In the genomic region with DNA sequence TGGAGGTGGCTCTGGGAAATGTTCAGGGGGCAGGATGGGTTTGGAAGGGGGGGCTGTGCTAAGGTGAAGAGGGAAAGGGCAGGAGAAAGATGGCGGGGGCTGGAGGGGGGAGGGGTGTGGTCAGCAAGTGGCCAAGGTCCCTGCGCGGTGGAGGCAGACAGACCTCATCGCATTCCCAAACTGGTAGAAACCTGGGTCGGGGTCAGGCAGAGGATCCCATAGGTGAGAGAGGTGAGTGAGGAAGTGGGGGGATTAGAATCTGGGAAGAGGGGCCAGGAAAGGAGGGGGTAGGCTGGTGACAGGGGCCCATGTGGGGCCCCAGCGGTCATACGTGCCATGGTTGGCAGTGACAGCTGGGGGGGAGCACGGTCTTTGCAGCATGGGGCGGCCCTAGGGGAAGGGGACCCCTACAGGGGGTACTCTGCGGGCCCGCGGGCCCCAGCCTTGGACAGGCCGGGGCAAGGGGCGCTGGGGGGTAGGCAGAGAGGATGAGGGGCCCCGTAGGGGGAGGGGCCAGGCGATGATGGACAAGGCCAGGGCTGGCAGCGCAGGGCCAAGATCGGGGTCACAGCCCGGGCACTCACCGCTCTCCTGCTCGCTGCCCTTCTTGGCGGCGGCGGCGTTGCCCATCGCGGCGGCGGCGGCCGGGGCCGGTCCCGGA, we compare ENCODE assay signal across 8 cellular contexts. TPM values are rescaled to one million over a fixed set of nuclear protein-coding genes. Genes with fewer than 3 reads are reported as not detected.
A peak's percentile ranks its signal among the peaks of the same experiment; 100 is the strongest.
DNase-seq lines count a peak whose midpoint lies in the region; ATAC-seq and TF ChIP-seq lines count a peak whose summit lies in the region.

No MANE protein-coding gene starts in this region.

- H3K27ac ChIP-seq in 22Rv1 (peak overlapping the region; percentile 92), OCI-LY7 (ENCODE audit: low read depth, low read length, poor library complexity, severe bottlenecking) (no peak overlapping the region), mesodermal cell (ENCODE audit: low read depth, low read length, severe bottlenecking) (no peak overlapping the region), urinary bladder (ENCODE audit: low read depth) (no peak overlapping the region)

- H3K27me3 Mint-ChIP-seq in chondrocyte (ENCODE audit: low read depth), result no peaks in the 10 kb centered on the region

- 1% methylated on average over 31 to 33 of the region's 33 CpGs for WGBS in mesodermal cell (ENCODE audit: insufficient coverage in 2 of 2), 2 experiments
- WGBS in urinary bladder, result under 1% methylated on average over 33 of the region's 33 CpGs

- H3K36me3 ChIP-seq in OCI-LY7 (ENCODE audit: insufficient read depth, low read length) (peaks cover 13% of the 10 kb centered on the region), mesodermal cell (ENCODE audit: control insufficient read depth, insufficient read depth, low read length) (peaks cover 14% of the 10 kb centered on the region), urinary bladder (ENCODE audit: insufficient read depth) (no peaks in the 10 kb centered on the region)

- H3K79me2 ChIP-seq in OCI-LY7 (ENCODE audit: insufficient read depth, low read depth, low read length), result no peaks in the 10 kb centered on the region; the same call in 1 of the 2 replicates

- H3K27ac Mint-ChIP-seq in chondrocyte (ENCODE audit: unreplicated experiment), result peak overlapping the region; percentile 63

- no peak overlapping the region for H2AFZ ChIP-seq in OCI-LY7 (ENCODE audit: low read length)

- DNase-seq in OCI-LY7 (ENCODE audit: low spot score) (peak; percentile 40), chondrocyte (ENCODE audit: low spot score) (peak; percentile 89)
- no peak for DNase-seq in effector CD4-positive, alpha-beta T cell

- POLR2A ChIA-PET in OCI-LY7 (lab: Charles Lee), result interaction anchor here (0.7 kb wide), 1 partner anchor 303 kb away, joined by 3 read pairs; no protein-coding TSS in a partner anchor

- no peaks in the 10 kb centered on the region for H4K20me1 ChIP-seq in OCI-LY7 (ENCODE audit: insufficient read depth, low read length)

- H3K4me1 Mint-ChIP-seq in chondrocyte (ENCODE audit: low read depth), result peaks cover 45% of the 10 kb centered on the region

- CTCF ChIA-PET in OCI-LY7 (lab: Charles Lee; ENCODE audit: unreplicated experiment), result interaction anchor here (1.2 kb wide), 1 partner anchor 11 kb away, joined by 5 read pairs; no protein-coding TSS in a partner anchor

- H3K4me1 ChIP-seq in OCI-LY7 (ENCODE audit: insufficient read depth, low read length, poor library complexity, severe bottlenecking), result peaks cover 31% of the 10 kb centered on the region
- peaks cover 41% of the 10 kb centered on the region for H3K4me1 ChIP-seq in mesodermal cell (ENCODE audit: control insufficient read depth, insufficient read depth, low read length, poor library complexity, severe bottlenecking)
- no peaks in the 10 kb centered on the region for H3K4me1 ChIP-seq in urinary bladder (ENCODE audit: insufficient read depth)

- TF ChIP-seq CTCF in 22Rv1 (IDR thresholded peaks at IDR 0.05), result no peak
- no peak for TF ChIP-seq CTCF in OCI-LY7 (conservative IDR thresholded peaks at IDR 0.05; ENCODE audit: low read length)
- no peak for TF ChIP-seq CTCF in chondrocyte (IDR thresholded peaks at IDR 0.05)

- intact Hi-C loops in OCI-LY7 (cut with micrococcal nuclease; ENCODE audit: unreplicated experiment), result loop anchor here (1.0 kb wide), 1 partner anchor 19 kb away; a partner anchor contains a TSS

- no peaks in the 10 kb centered on the region for H3K36me3 Mint-ChIP-seq in chondrocyte (ENCODE audit: low read depth)

- H3K4me3 ChIP-seq in OCI-LY7 (ENCODE audit: low read depth, low read length, poor library complexity, severe bottlenecking) (peak overlapping the region; percentile 94), mesodermal cell (ENCODE audit: extremely low read depth, insufficient read depth, low read length, poor library complexity, severe bottlenecking) (peak overlapping the region; percentile 94), urinary bladder (ENCODE audit: low read depth, low read length) (peak overlapping the region; percentile 94)

- H3K9me3 ChIP-seq in OCI-LY7 (ENCODE audit: low read length) (no peaks in the 10 kb centered on the region), mesodermal cell (ENCODE audit: control insufficient read depth, low read length) (no peaks in the 10 kb centered on the region)

- peak overlapping the region; percentile 90 for H3K4me3 Mint-ChIP-seq in chondrocyte (ENCODE audit: unreplicated experiment)

- H3K9me2 ChIP-seq in OCI-LY7 (ENCODE audit: insufficient read depth, low read length), result no peaks in the 10 kb centered on the region

- H3K9me3 Mint-ChIP-seq in chondrocyte (ENCODE audit: low read depth), result no peaks in the 10 kb centered on the region

- peak overlapping the region; percentile 84 for H3K4me2 ChIP-seq in OCI-LY7 (ENCODE audit: low read length)

- peak; percentile 7 for ATAC-seq in GM21423 (IDR thresholded peaks at IDR 0.05; ENCODE audit: unreplicated experiment)
- no peak for ATAC-seq in GM19324 (IDR thresholded peaks at IDR 0.05; ENCODE audit: low FRiP score, unreplicated experiment)

- no TSS peak for BruUV-seq in OCI-LY7 (replicated peaks; lab: Mats Ljungman, UMichigan)

RNA-seq across cellular contexts. Expression of a gene that starts 0.5 kb away (rescaled TPM):
- total RNA-seq in OCI-LY7 (2014; rRNA removed; shearing (Covaris generic)), result 18.0 and 21.1 TPM in 2 replicates
- total RNA-seq in OCI-LY7 (2022) (62.0 and 63.7 TPM in 2 replicates), chondrocyte (81.4 to 103 TPM (median 88.2 TPM) in 3 replicates), urinary bladder (41.8 TPM)
- 72.9 TPM for polyA plus RNA-seq in mesodermal cell (2013, experiment 1 of 2)
- polyA plus RNA-seq in mesodermal cell (2013, experiment 2 of 2), result 68.4 TPM
- 91.4 TPM for polyA plus RNA-seq in urinary bladder

RNA-seq across cellular contexts. Expression of a gene that starts 19.3 kb away (rescaled TPM):
- 115 and 202 TPM in 2 replicates for total RNA-seq in OCI-LY7 (2014; rRNA removed; shearing (Covaris generic))
- 139 and 143 TPM in 2 replicates for total RNA-seq in OCI-LY7 (2022)
- total RNA-seq in chondrocyte, result 2.8 to 11.3 TPM (median 3.6 TPM) in 3 replicates
- 22.0 TPM for polyA plus RNA-seq in mesodermal cell (2013, experiment 1 of 2)
- 18.6 TPM for polyA plus RNA-seq in mesodermal cell (2013, experiment 2 of 2)
- total RNA-seq in urinary bladder, result 6.7 TPM
- 1.2 TPM for polyA plus RNA-seq in urinary bladder

RNA-seq across cellular contexts. Expression of a gene that starts 26.5 kb away (rescaled TPM):
- total RNA-seq in OCI-LY7 (2014; rRNA removed; shearing (Covaris generic)), result 116 and 128 TPM in 2 replicates
- total RNA-seq in OCI-LY7 (2022) (124 and 128 TPM in 2 replicates), chondrocyte (41.8 to 48.8 TPM (median 42.5 TPM) in 3 replicates), urinary bladder (16.0 TPM)
- 53.9 TPM for polyA plus RNA-seq in mesodermal cell (2013, experiment 1 of 2)
- 55.3 TPM for polyA plus RNA-seq in mesodermal cell (2013, experiment 2 of 2)
- 50.5 TPM for polyA plus RNA-seq in urinary bladder

RNA-seq across cellular contexts. Expression of a gene that starts 31.5 kb away (rescaled TPM):
- 1.0 and 2.6 TPM in 2 replicates for total RNA-seq in OCI-LY7 (2014; rRNA removed; shearing (Covaris generic))
- total RNA-seq in OCI-LY7 (2022) (0.55 and 1.4 TPM in 2 replicates), chondrocyte (not detected in 3 replicates), urinary bladder (not detected)
- polyA plus RNA-seq in mesodermal cell (2013, experiment 1 of 2), result not detected
- not detected for polyA plus RNA-seq in mesodermal cell (2013, experiment 2 of 2)
- polyA plus RNA-seq in urinary bladder, result not detected

RNA-seq across cellular contexts. Expression of a gene that starts 44.5 kb away (rescaled TPM):
- 3.3 and 6.4 TPM in 2 replicates for total RNA-seq in OCI-LY7 (2014; rRNA removed; shearing (Covaris generic))
- total RNA-seq in OCI-LY7 (2022), result 3.9 TPM in 2 replicates
- total RNA-seq in chondrocyte, result 1.00 to 3.7 TPM (median 2.0 TPM) in 3 replicates
- 1.6 TPM for polyA plus RNA-seq in mesodermal cell (2013, experiment 1 of 2)
- 2.3 TPM for polyA plus RNA-seq in mesodermal cell (2013, experiment 2 of 2)
- total RNA-seq in urinary bladder, result 0.21 TPM
- polyA plus RNA-seq in urinary bladder, result 2.6 TPM
